ENCODE assay signal across 8 cellular contexts in the genomic region with DNA sequence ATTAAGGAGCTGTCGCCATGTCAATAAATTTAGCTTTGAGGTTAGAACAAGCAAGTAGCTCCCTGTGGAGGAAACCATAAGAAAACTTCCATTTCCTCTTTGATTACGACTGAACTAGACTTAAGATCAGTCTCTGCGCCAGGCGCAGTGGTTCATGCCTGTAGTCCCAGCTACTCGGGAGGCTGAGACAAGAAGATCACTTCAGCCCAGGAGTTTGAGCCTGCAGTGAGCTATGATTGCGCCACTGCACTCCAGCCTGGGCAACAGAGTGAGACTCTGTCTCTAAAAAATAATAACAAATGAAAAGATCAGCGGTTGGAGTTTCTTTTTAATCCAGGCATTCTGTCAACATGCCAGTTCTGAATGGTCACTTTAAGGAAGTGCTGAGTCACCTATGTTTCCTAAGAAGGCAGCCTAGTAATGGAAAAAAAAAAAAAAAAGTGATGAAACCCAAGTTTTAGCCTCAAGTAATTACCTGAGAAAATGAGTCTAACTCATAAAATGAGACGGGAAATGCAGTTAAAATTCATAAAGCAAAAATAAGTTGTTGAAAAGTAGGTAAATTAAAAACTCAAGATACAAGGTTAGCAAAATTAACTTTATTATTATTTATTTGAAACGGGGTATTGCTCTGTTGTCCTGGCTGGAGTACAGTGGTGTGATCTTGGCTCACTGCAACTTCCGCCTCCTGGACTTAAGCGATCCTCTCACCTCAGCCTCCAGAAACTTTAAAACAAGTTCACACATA. TPM values are rescaled to one million over a fixed set of nuclear protein-coding genes. Genes with fewer than 3 reads are reported as not detected.
DNase-seq lines count a peak whose midpoint lies in the region; ATAC-seq and TF ChIP-seq lines count a peak whose summit lies in the region.
"Had no signal": no experiment of that assay in that cellular context is flagged by ENCODE, and none has a peak within 500 bp of the region (broad histone marks: within the 10 kb centered on the region; RNA-seq: fewer than 3 reads in every experiment).

No MANE protein-coding gene starts in this region.

- TF ChIP-seq EP300 in stomach (IDR thresholded peaks at IDR 0.05), result no peak

- DNase-seq in SKM-1 (lab: John Stamatoyannopoulos, UW; ENCODE audit: unreplicated experiment), result peak; percentile 52
- DNase-seq in fibroblast of the conjunctiva (ENCODE audit: low read depth), result peak; percentile 59
- DNase-seq in stomach, result no peak
- DNase-seq in activated CD4-positive, CD25-positive, alpha-beta regulatory T cell treated with anti-CD3 and anti-CD28 coated beads, Interleukin-2, amount 50 U/mL, for 72 hours, result no peak

- H3K4me1 ChIP-seq in HEK293 (ENCODE audit: control insufficient read depth, insufficient read depth, low read length), result no peaks in the 10 kb centered on the region
- H3K4me1 ChIP-seq in stomach, result peaks cover 0 to 12% (median 7%) of the 10 kb centered on the region in 4 donors

- intact Hi-C loops in stomach (cut with DNase I; ENCODE audit: low total_unique reads), result no loop called here

- POLR2A ChIA-PET in HEK293 (lab: Yijun Ruan, JAX), result interaction anchor here (0.7 to 1.4 kb wide), 5 partner anchors 10 to 1571 kb away, joined by 3 to 5 read pairs (median 4); a partner anchor contains a TSS

- no peaks in the 10 kb centered on the region for H3K27me3 ChIP-seq in stomach

- ATAC-seq in GM21619 (IDR thresholded peaks at IDR 0.05; ENCODE audit: unreplicated experiment) (no peak), HG02840 (IDR thresholded peaks at IDR 0.05; ENCODE audit: low FRiP score, unreplicated experiment) (no peak)
- ATAC-seq: T-cell had no signal

- no peaks in the 10 kb centered on the region for H3K9me3 ChIP-seq in HEK293 (ENCODE audit: control insufficient read depth, insufficient read depth, low read depth, low read length)
- no peaks in the 10 kb centered on the region for H3K9me3 ChIP-seq in stomach

- TF ChIP-seq CTCF in HEK293 (tag by site-specific recombination; IDR thresholded peaks at IDR 0.05) (no peak), stomach (IDR thresholded peaks at IDR 0.05) (no peak)

- peaks cover 25 to 26% of the 10 kb centered on the region in 2 experiments for H3K36me3 ChIP-seq in HEK293 (ENCODE audit: control insufficient read depth in 2 of 2, insufficient read depth in 1 of 2, low read length in 2 of 2)
- peaks cover 7 to 44% (median 32%) of the 10 kb centered on the region in 4 donors for H3K36me3 ChIP-seq in stomach

- CTCF ChIA-PET in HEK293 (lab: Yijun Ruan, JAX), result interaction anchor here (1.1 to 1.2 kb wide), 2 partner anchors 17 to 382 kb away, joined by 3 to 4 read pairs; no protein-coding TSS in a partner anchor

- H3K27ac ChIP-seq in HEK293 (ENCODE audit: extremely low read depth, low read depth, low read length) (no peak overlapping the region), stomach (peak overlapping the region in 4 of 5 donors; percentile 43 to 68 (median 56))

- H3K4me3 ChIP-seq in HEK293 (ENCODE audit: low read depth, low read length), result no peak overlapping the region
- no peak overlapping the region for H3K4me3 ChIP-seq in stomach

- WGBS in stomach, 5 donors, result 71 to 80% (median 77%) methylated on average over 11 of the region's 11 CpGs

- no peak for TF ChIP-seq POLR2A in stomach (IDR thresholded peaks at IDR 0.05)

TF ChIP-seq in HEK293, 187 proteins besides CTCF, POLR2A, EP300 and RAD21:
- TF ChIP-seq ZNF335 (tag by site-specific recombination; conservative IDR thresholded peaks at IDR 0.05) (0 out of 2 replicates have a peak, but pooled peaks have one; percentile 13), PRDM1 (tag by site-specific recombination; IDR thresholded peaks at IDR 0.05) (no peak), FEZF1 (tag by site-specific recombination; IDR thresholded peaks at IDR 0.05) (peak; percentile 49; the same call in 1 of the 2 replicates)

RNA-seq across cellular contexts. Expression of a gene that starts 10.2 kb away (rescaled TPM):
- 100 to 1,000 TPM in 1 of 5 donors, 10 to 100 TPM in 3, under 1 TPM in 1; 0.58 to 186 (median 22.3) TPM for total RNA-seq in stomach
- polyA plus RNA-seq in stomach, result 100 to 1,000 TPM in 1 of 3 donors, 10 to 100 TPM in 2; 65.9 to 124 (median 75.1) TPM

RNA-seq across cellular contexts. Expression of a gene that starts 15.4 kb away (rescaled TPM):
- 1,000 to 10,000 TPM; 1,310 to 2,416 (median 1,610) TPM for total RNA-seq in stomach
- 1,000 to 10,000 TPM; 3,104 to 3,954 (median 3,404) TPM for polyA plus RNA-seq in stomach

RNA-seq across cellular contexts. Expression of a gene that starts 16.4 kb away (rescaled TPM):
- 100 to 1,000 TPM in 3 of 5 donors, 10 to 100 TPM in 2; 51.4 to 319 (median 127) TPM for total RNA-seq in stomach
- polyA plus RNA-seq in stomach, result 10 to 100 TPM; 12.1 to 19.2 (median 17.1) TPM

Comparison
In these comparisons a context has a peak if more than half of its experiments do, and no peak if none do; other contexts are left out.
1. DNase-seq: peak in SKM-1 (single experiment) and fibroblast of the conjunctiva (single experiment); none in stomach (single experiment) and activated CD4-positive, CD25-positive, alpha-beta regulatory T cell treated with anti-CD3 and anti-CD28 coated beads, Interleukin-2, amount 50 U/mL, for 72 hours (single experiment).